Comparison of ENCODE assay signal across 23 cellular contexts in genomic region chr14:65204056-65204455, GRCh38.
"Had no signal": no experiment of that assay in that cellular context is flagged by ENCODE, and none has a peak within 500 bp of the region (broad histone marks: within the 10 kb centered on the region; RNA-seq: fewer than 3 reads in every experiment).

No MANE protein-coding gene starts in this region.

- H3K27me3 ChIP-seq: adrenal gland, gastrocnemius medialis, heart left ventricle, left lung, right atrium auricular region, tibial nerve had no signal

- DNase-seq: activated CD4-positive, alpha-beta T cell treated with anti-CD3 and anti-CD28 coated beads, Interleukin-2, amount 10 ng/mL, durations not matched to agents 7 days and 5 days; activated CD8-positive, alpha-beta memory T cell treated with anti-CD3 and anti-CD28 coated beads, Interleukin-2, amount 50 U/mL, for 48 hours; activated CD8-positive, alpha-beta T cell treated with anti-CD3 and anti-CD28 coated beads, Interleukin-2, amount 10 ng/mL, durations not matched to agents 7 days and 5 days; activated effector memory CD4-positive, alpha-beta T cell treated with anti-CD3 and anti-CD28 coated beads, Interleukin-2, amount 50 U/mL, for 16 hours; activated naive CD4-positive, alpha-beta T cell treated with anti-CD3 and anti-CD28 coated beads, Interleukin-2, amount 50 U/mL, for 16 hours; activated T-cell treated with anti-CD3 and anti-CD28 coated beads, Interleukin-2, amount 50 U/mL, for 48 hours; adrenal gland; effector CD8-positive, alpha-beta T cell; heart left ventricle; kidney; left lung; mammary epithelial cell; mucosa of descending colon; naive thymus-derived CD8-positive, alpha-beta T cell had no signal

- ATAC-seq: activated CD4-positive, CD25-positive, alpha-beta regulatory T cell treated with anti-CD3 and anti-CD28 coated beads, Interleukin-2, amount 50 U/mL, for 24 hours; activated CD8-positive, alpha-beta T cell treated with anti-CD3 and anti-CD28 coated beads, Interleukin-2, amount 10 ng/mL, durations not matched to agents 7 days and 5 days; esophagus mucosa; gastrocnemius medialis; left lung; naive thymus-derived CD8-positive, alpha-beta T cell had no signal

- H3K27ac ChIP-seq: adrenal gland, gastrocnemius medialis, heart left ventricle, left lung, prostate gland, right atrium auricular region, tibial nerve had no signal

- FAIRE-seq: bronchial epithelial cell, kidney had no signal

- H3K27me3 Mint-ChIP-seq: activated CD4-positive, alpha-beta T cell treated with anti-CD3 and anti-CD28 coated beads, Interleukin-2, amount 10 ng/mL, durations not matched to agents 7 days and 5 days; naive thymus-derived CD8-positive, alpha-beta T cell had no signal

- H3K9me3 ChIP-seq: adrenal gland, gastrocnemius medialis, heart left ventricle, mucosa of descending colon, prostate gland, right atrium auricular region, tibial nerve had no signal

- H3K4me3 Mint-ChIP-seq: activated CD4-positive, alpha-beta T cell treated with anti-CD3 and anti-CD28 coated beads, Interleukin-2, amount 10 ng/mL, durations not matched to agents 7 days and 5 days; activated CD8-positive, alpha-beta T cell treated with anti-CD3 and anti-CD28 coated beads, Interleukin-2, amount 10 ng/mL, durations not matched to agents 7 days and 5 days; dendritic cell treated with granulocyte-macrophage colony-stimulating factor and Interleukin-4, amounts not matched to agents 40 ng/mL and 50 ng/mL, for 4 days; stimulated activated naive CD8-positive, alpha-beta T cell treated with anti-CD3 and anti-CD28 coated beads, Interleukin-15, Interleukin-2, amounts not matched to agents 100 ng/mL and 50 ng/mL, for 24 hours had no signal

- H3K4me1 ChIP-seq: adrenal gland, gastrocnemius medialis, prostate gland, right atrium auricular region had no signal

- H3K4me3 ChIP-seq: adrenal gland, gastrocnemius medialis, heart left ventricle, left lung, mucosa of descending colon, prostate gland, right atrium auricular region, tibial nerve had no signal

- H3K36me3 ChIP-seq: adrenal gland, gastrocnemius medialis, heart left ventricle, left lung, prostate gland, right atrium auricular region, tibial nerve had no signal
